Comparison of ENCODE assay signal across 4 cellular contexts in the genomic region with DNA sequence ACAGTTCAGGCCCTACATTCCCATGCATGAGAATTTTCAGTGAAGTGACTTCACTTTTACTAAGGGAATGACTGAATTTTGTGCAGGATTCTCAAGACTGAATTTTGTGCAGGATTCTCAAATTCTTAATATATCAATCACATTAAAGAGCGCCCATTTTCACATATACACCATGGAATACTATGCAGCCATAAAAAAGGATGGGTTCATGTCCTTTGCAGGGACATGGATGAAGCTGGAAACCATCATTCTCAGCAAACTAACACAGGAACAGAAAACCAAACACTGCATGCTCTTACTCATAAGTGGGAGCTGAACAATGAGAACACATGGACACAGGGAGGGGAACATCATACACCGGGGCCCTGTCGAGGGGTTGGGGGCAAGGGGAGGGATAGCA. TPM values are rescaled to one million over a fixed set of nuclear protein-coding genes. Genes with fewer than 3 reads are reported as not detected.
"Had no signal": no experiment of that assay in that cellular context is flagged by ENCODE, and none has a peak within 500 bp of the region (broad histone marks: within the 10 kb centered on the region; RNA-seq: fewer than 3 reads in every experiment).

No MANE protein-coding gene starts in this region.

RNA-seq across cellular contexts. Expression of a gene that starts 33.4 kb away (rescaled TPM):
- total RNA-seq: GM23338, H1, H7, H9 had no signal
